Comparison of ENCODE assay signal across 1 cellular context in genomic region chr22:25564979-25565677, GRCh38.
TF ChIP-seq lines count a peak whose summit lies in the region.

No MANE protein-coding gene starts in this region.

TF ChIP-seq in K562, 482 proteins besides CTCF, POLR2A, EP300 and RAD21 (continued from another document):
- TF ChIP-seq ZNF280A (IDR thresholded peaks at IDR 0.05; ENCODE audit: low read depth, partially characterized antibody) (no peak), PCBP1 (IDR thresholded peaks at IDR 0.05; ENCODE audit: low read depth, low read length, poor library complexity, severe bottlenecking) (peak; percentile 19), CTBP1 (IDR thresholded peaks at IDR 0.05; ENCODE audit: borderline replicate concordance) (peak; percentile 38; the same call in 1 of the 2 replicates), RBM25 (IDR thresholded peaks at IDR 0.05; ENCODE audit: low read depth, low read length, severe bottlenecking) (peak; percentile 93), POLR2G (IDR thresholded peaks at IDR 0.05; ENCODE audit: low read depth, low read length) (0 out of 2 replicates have a peak, but pooled peaks have one; percentile 7), TAF1 (IDR thresholded peaks at IDR 0.05; ENCODE audit: control insufficient read depth, extremely low read depth, insufficient read depth, low read length, severe bottlenecking) (peak; percentile 14), HNRNPLL (IDR thresholded peaks at IDR 0.05; ENCODE audit: low read depth, low read length, poor library complexity, severe bottlenecking) (no peak), ZBTB7A (IDR thresholded peaks at IDR 0.05; ENCODE audit: borderline replicate concordance, control insufficient read depth, low read depth, low read length) (0 out of 2 replicates have a peak, but pooled peaks have one; percentile 4)
